ENCODE assay signal across 1 cellular context in the genomic region with DNA sequence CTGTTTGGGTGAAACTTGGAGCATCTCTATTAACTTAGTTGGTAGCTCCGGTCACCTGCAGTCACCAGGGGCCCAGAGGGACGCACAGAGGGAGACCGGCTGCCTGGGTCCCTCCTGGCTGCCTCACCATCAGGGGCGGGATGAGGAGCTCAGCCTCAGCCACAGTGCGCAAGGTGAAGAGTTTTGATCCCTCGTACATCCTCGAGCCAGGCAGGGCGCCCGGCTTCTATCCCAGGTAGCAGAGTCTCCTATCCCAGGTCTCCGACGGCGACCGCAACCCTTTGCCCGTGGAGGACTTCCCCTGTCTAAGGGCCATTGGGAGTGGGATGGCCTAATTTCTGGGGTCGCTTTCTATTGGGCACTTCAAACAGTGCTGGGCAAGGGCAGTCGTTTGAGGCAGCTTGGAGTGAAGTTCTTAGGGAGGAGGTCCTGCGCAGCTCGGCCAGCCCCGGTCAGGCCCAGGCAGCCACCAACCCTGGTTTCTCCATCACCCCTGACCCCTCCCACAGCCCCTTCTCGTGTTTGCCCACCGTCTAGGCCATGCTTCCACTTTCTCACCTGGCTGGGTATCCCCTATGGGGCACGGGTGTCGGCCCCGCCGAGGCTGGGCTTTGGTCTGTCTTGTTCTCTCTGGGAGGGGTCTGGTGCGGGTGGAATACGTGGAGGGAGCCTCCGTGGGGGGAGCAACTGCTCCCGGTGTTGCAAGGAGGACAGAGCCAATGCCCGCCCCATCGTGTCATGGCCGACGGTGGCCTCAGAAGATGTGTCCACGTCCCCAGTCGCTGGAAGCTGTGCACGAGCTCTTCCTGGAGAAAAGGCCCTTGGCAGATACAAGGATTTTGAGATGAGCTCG.
TF ChIP-seq lines count a peak whose summit lies in the region.

No MANE protein-coding gene starts in this region.

TF ChIP-seq in H1, 55 proteins besides CTCF, POLR2A, EP300 and RAD21:
- TF ChIP-seq BCL11A (IDR thresholded peaks at IDR 0.05; ENCODE audit: low read depth in 2 of 2, low read length in 2 of 2) (no peak), RXRA (IDR thresholded peaks at IDR 0.05; ENCODE audit: insufficient read depth, low read depth, low read length) (no peak), SUZ12 (IDR thresholded peaks at IDR 0.05; ENCODE audit: low read length) (no peak), SP4 (IDR thresholded peaks at IDR 0.05; ENCODE audit: low read length) (no peak), HDAC2 (IDR thresholded peaks at IDR 0.05; ENCODE audit: borderline replicate concordance in 1 of 2, low read depth in 2 of 2, low read length in 2 of 2) (no peak)
